Comparison of ENCODE assay signal across 8 cellular contexts in genomic region chr3:28348286-28348636, GRCh38. TPM values are rescaled to one million over a fixed set of nuclear protein-coding genes. Genes with fewer than 3 reads are reported as not detected.
DNase-seq lines count a peak whose midpoint lies in the region; ATAC-seq and TF ChIP-seq lines count a peak whose summit lies in the region.

No MANE protein-coding gene starts in this region.

- ATAC-seq in HG03469 (IDR thresholded peaks at IDR 0.05; ENCODE audit: unreplicated experiment): peak; percentile 55
- ATAC-seq in GM19328 (IDR thresholded peaks at IDR 0.05; ENCODE audit: unreplicated experiment): no peak
- ATAC-seq in GM18502 (IDR thresholded peaks at IDR 0.05; ENCODE audit: poor library complexity, unreplicated experiment): no peak

- H3K27ac ChIP-seq in stomach smooth muscle (ENCODE audit: low read length): peak overlapping the region; percentile 95

- no peaks in the 10 kb centered on the region for H3K27me3 ChIP-seq in kidney epithelial cell (ENCODE audit: control insufficient read depth, insufficient read depth, low read length)
- H3K27me3 ChIP-seq in stomach smooth muscle (ENCODE audit: control insufficient read depth in 1 of 2, insufficient read depth in 2 of 2, low read length in 2 of 2): no peaks in the 10 kb centered on the region

- TF ChIP-seq CTCF in astrocyte of the spinal cord (IDR thresholded peaks at IDR 0.05; ENCODE audit: low read depth, low read length) (no peak), kidney epithelial cell (IDR thresholded peaks at IDR 0.05; ENCODE audit: insufficient read depth, low read length, poor library complexity, severe bottlenecking) (no peak), GM13976 (IDR thresholded peaks at IDR 0.05; ENCODE audit: borderline replicate concordance, control extremely low read depth, extremely low read depth, insufficient read depth, missing control alignments) (no peak)

- no peaks in the 10 kb centered on the region for H3K9me3 ChIP-seq in stomach smooth muscle (ENCODE audit: control insufficient read depth in 2 of 2, low read length in 2 of 2)

- in situ Hi-C loops in astrocyte of the spinal cord (cut with HindIII; ENCODE audit: low sequenced_read_pairs): no loop called here
- in situ Hi-C loops in GM13976 (cut with MboI; ENCODE audit: low sequenced_read_pairs, unreplicated experiment): loop anchor here (25.0 kb wide), 1 partner anchor 1036 kb away; no protein-coding TSS in a partner anchor

- H3K36me3 ChIP-seq in kidney epithelial cell (ENCODE audit: control insufficient read depth, insufficient read depth, low read length) (no peaks in the 10 kb centered on the region), stomach smooth muscle (ENCODE audit: control insufficient read depth in 2 of 2, insufficient read depth in 2 of 2, low read length in 2 of 2) (no peaks in the 10 kb centered on the region)

- DNase-seq in GM04503 (ENCODE audit: low read depth) (peak; percentile 79), astrocyte of the spinal cord (ENCODE audit: low read depth, low spot score) (no peak), kidney epithelial cell (ENCODE audit: low read depth) (no peak), GM13976 (ENCODE audit: low spot score) (no peak)

- peaks cover 3% of the 10 kb centered on the region for H3K4me1 ChIP-seq in stomach smooth muscle (ENCODE audit: control insufficient read depth, insufficient read depth, low read length)

- H3K4me3 ChIP-seq in astrocyte of the spinal cord (ENCODE audit: low read depth, low read length) (peak overlapping the region; percentile 78), kidney epithelial cell (ENCODE audit: low read depth, low read length) (peak overlapping the region; percentile 80), stomach smooth muscle (ENCODE audit: low read length in 2 of 2) (peak overlapping the region; percentile 86 to 94)

- peak overlapping the region; percentile 91 to 97 for H3K9ac ChIP-seq in stomach smooth muscle (ENCODE audit: low read length in 2 of 2)

RNA-seq across cellular contexts. Expression of gene ZCWPW2, which starts 0.3 kb away (rescaled TPM):
- 0.13 TPM in 1 of 2 replicates, not detected in the other for total RNA-seq in kidney epithelial cell

RNA-seq across cellular contexts. Expression of gene AZI2, which starts 0.4 kb away (rescaled TPM):
- 40.4 and 57.1 TPM in 2 replicates for total RNA-seq in kidney epithelial cell
